ENCODE assay signal across 10 cellular contexts in genomic region chr1:183877321-183877720, GRCh38.
DNase-seq lines count a peak whose midpoint lies in the region; ATAC-seq and TF ChIP-seq lines count a peak whose summit lies in the region.
"Had no signal": no experiment of that assay in that cellular context is flagged by ENCODE, and none has a peak within 500 bp of the region (broad histone marks: within the 10 kb centered on the region; RNA-seq: fewer than 3 reads in every experiment).

No MANE protein-coding gene starts in this region.

- H3K4ac ChIP-seq in IMR-90 (ENCODE audit: low read depth, low read length) (peak overlapping the region; percentile 0; the same call in 1 of the 2 replicates), mesenchymal stem cell (ENCODE audit: low read depth in 1 of 2, low read length in 2 of 2) (no peak overlapping the region)

- peak; percentile 31 for DNase-seq in IMR-90
- DNase-seq in endothelial cell (ENCODE audit: low spot score), result no peak
- no peak for DNase-seq in mesenchymal stem cell
- peak in 42 of 49 donors; percentile 7 to 84 (median 58) for DNase-seq in substantia nigra (lab: John Stamatoyannopoulos, UW)
- DNase-seq in NCI-H2171 (lab: John Stamatoyannopoulos, UW), result no peak
- DNase-seq in GM10248 (ENCODE audit: extremely low spot score), result no peak
- no peak for DNase-seq in activated effector memory CD4-positive, alpha-beta T cell treated with Interleukin-2 at 50 U/mL for 16 hours
- no peak for DNase-seq in CD1c-positive myeloid dendritic cell (ENCODE audit: extremely low spot score)

- H2BK5ac ChIP-seq in IMR-90 (ENCODE audit: low read depth, low read length, poor library complexity, severe bottlenecking) (no peak overlapping the region), mesenchymal stem cell (ENCODE audit: low read depth, low read length, poor library complexity, severe bottlenecking) (no peak overlapping the region)

- peaks cover 79% of the 10 kb centered on the region for H3K4me1 Mint-ChIP-seq in endothelial cell (ENCODE audit: unreplicated experiment)

- H4K8ac ChIP-seq in IMR-90 (ENCODE audit: low read depth in 2 of 2, low read length in 2 of 2) (0 out of 4 replicates have a peak overlapping the region, but pooled peaks have one; percentile 4 to 46), mesenchymal stem cell (ENCODE audit: low read length) (no peak overlapping the region)

- H2BK20ac ChIP-seq in IMR-90 (ENCODE audit: low read depth, low read length), result no peak overlapping the region

- peak overlapping the region; percentile 48 for H3K27ac Mint-ChIP-seq in endothelial cell (ENCODE audit: unreplicated experiment)

- peak overlapping the region; percentile 15; the same call in 1 of the 2 replicates for H2BK120ac ChIP-seq in IMR-90 (ENCODE audit: low read depth, low read length)
- no peak overlapping the region for H2BK120ac ChIP-seq in mesenchymal stem cell (ENCODE audit: low read depth, low read length)

- H3K4me2 ChIP-seq in IMR-90 (ENCODE audit: low read depth, low read length) (peak overlapping the region; percentile 30), mesenchymal stem cell (ENCODE audit: low read length, poor library complexity, severe bottlenecking) (peak overlapping the region; percentile 24)

- H3K36me3 Mint-ChIP-seq in endothelial cell (ENCODE audit: low read depth, unreplicated experiment), result peaks cover 28% of the 10 kb centered on the region

- dilution Hi-C loops in IMR-90 (cut with HindIII; ENCODE audit: low sequenced_read_pairs, unreplicated experiment), result no loop called here

- intact Hi-C loops in IMR-90 (cut with micrococcal nuclease), result no loop called here

- in situ Hi-C loops in IMR-90 (cut with MboI; ENCODE audit: low sequenced_read_pairs), result no loop called here

- H3K4me3 ChIP-seq in IMR-90 (ENCODE audit: insufficient read depth, low read depth, low read length) (peak overlapping the region; percentile 0; the same call in 1 of the 2 replicates), mesenchymal stem cell (ENCODE audit: insufficient read depth in 1 of 2, low read depth in 1 of 2, low read length in 2 of 2) (peak overlapping the region in 1 of 2 experiments; percentile 58)
- H3K4me3 ChIP-seq: cardiac muscle cell had no signal

- H3K14ac ChIP-seq in IMR-90 (replicated peaks; ENCODE audit: low read depth, low read length) (peak overlapping the region; percentile 4; the same call in 1 of the 2 replicates), mesenchymal stem cell (ENCODE audit: low read length in 2 of 2) (no peak overlapping the region)

- no peak overlapping the region for H2AK9ac ChIP-seq in IMR-90 (replicated peaks; ENCODE audit: low read depth, low read length, poor library complexity)

- no peaks in the 10 kb centered on the region; the same call in 1 of the 2 replicates for H4K20me1 ChIP-seq in IMR-90 (ENCODE audit: insufficient read depth, low read length)

- no peak for ATAC-seq in IMR-90 (ENCODE audit: low read depth)

- WGBS in IMR-90 (ENCODE audit: extremely low coverage in 2 of 2, insufficient read length in 1 of 2), 2 experiments, result no CpG with 5 or more reads among the region's 8 CpGs
- WGBS in mesenchymal stem cell, result 94% methylated on average over 7 of the region's 8 CpGs

- H2AK5ac ChIP-seq in IMR-90 (ENCODE audit: low read depth, low read length) (no peak overlapping the region), mesenchymal stem cell (ENCODE audit: low read length, severe bottlenecking) (no peak overlapping the region)

- TF ChIP-seq RAD21 in IMR-90 (IDR thresholded peaks at IDR 0.05; ENCODE audit: low read length), result no peak

- BruUV-seq in IMR-90 (replicated peaks; lab: Mats Ljungman, UMichigan), result no TSS peak

- H3K18ac ChIP-seq in IMR-90 (ENCODE audit: low read depth, low read length) (peak overlapping the region; percentile 3), mesenchymal stem cell (ENCODE audit: low read depth in 1 of 2, low read length in 2 of 2) (peak overlapping the region in 1 of 2 experiments; percentile 59)

- TF ChIP-seq POLR2A in IMR-90 (IDR thresholded peaks at IDR 0.05; ENCODE audit: low read depth, low read length), result no peak

- H3K79me1 ChIP-seq in IMR-90 (ENCODE audit: low read depth in 1 of 2, low read length in 2 of 2) (peaks cover 0 to 3% of the 10 kb centered on the region in 2 experiments; a peak in 1 of 4 replicates), mesenchymal stem cell (replicated peaks; ENCODE audit: low read length, poor library complexity, severe bottlenecking) (peaks cover 2% of the 10 kb centered on the region)

- H3K9ac ChIP-seq in IMR-90 (ENCODE audit: low read depth, low read length) (peak overlapping the region; percentile 6; the same call in 1 of the 2 replicates), mesenchymal stem cell (ENCODE audit: low read length) (peak overlapping the region; percentile 83)

- peaks cover 1% of the 10 kb centered on the region; the same call in 1 of the 2 replicates for H3K36me3 ChIP-seq in IMR-90 (ENCODE audit: control insufficient read depth, insufficient read depth, low read length)
- peaks cover 0 to 19% of the 10 kb centered on the region in 2 experiments for H3K36me3 ChIP-seq in mesenchymal stem cell (ENCODE audit: control insufficient read depth in 1 of 2, insufficient read depth in 2 of 2, low read depth in 1 of 2, low read length in 2 of 2)
- H3K36me3 ChIP-seq: neutrophil had no signal

- peaks cover 9% of the 10 kb centered on the region for H3K27me3 Mint-ChIP-seq in endothelial cell (ENCODE audit: unreplicated experiment)

- CTCF ChIA-PET in IMR-90 (lab: Yijun Ruan, JAX), result no interaction called here
- CTCF ChIA-PET in GM10248 (lab: Yijun Ruan, JAX), result interaction anchor here (0.9 to 1.5 kb wide), 4 partner anchors 12 to 39 kb away, joined by 3 to 4 read pairs (median 4); no protein-coding TSS in a partner anchor

- peak overlapping the region; percentile 8; the same call in 1 of the 2 replicates for H3K23ac ChIP-seq in IMR-90 (ENCODE audit: low read depth, low read length)
- no peak overlapping the region for H3K23ac ChIP-seq in mesenchymal stem cell (ENCODE audit: low read length in 2 of 2)

- H3K9me3 ChIP-seq in IMR-90 (ENCODE audit: control insufficient read depth, insufficient read depth, low read length) (no peaks in the 10 kb centered on the region), mesenchymal stem cell (ENCODE audit: control insufficient read depth, low read length) (no peaks in the 10 kb centered on the region)
- H3K9me3 ChIP-seq: neutrophil had no signal

- H3K9me3 Mint-ChIP-seq in endothelial cell (ENCODE audit: unreplicated experiment), result no peaks in the 10 kb centered on the region

- H4K91ac ChIP-seq in IMR-90 (ENCODE audit: insufficient read depth, low read depth, low read length), result no peak overlapping the region; the same call in 1 of the 2 replicates
- H4K91ac ChIP-seq in mesenchymal stem cell (ENCODE audit: low read length), result no peak overlapping the region

- 0 out of 3 replicates have a peak overlapping the region, but pooled peaks have one; percentile 0 for H2BK15ac ChIP-seq in IMR-90 (ENCODE audit: low read depth, low read length)
- no peak overlapping the region for H2BK15ac ChIP-seq in mesenchymal stem cell (ENCODE audit: low read depth, poor library complexity, severe bottlenecking)

- no peak overlapping the region for H3K4me3 Mint-ChIP-seq in endothelial cell (ENCODE audit: unreplicated experiment)

- H2AFZ ChIP-seq in IMR-90 (replicated peaks; ENCODE audit: low read length, poor library complexity) (peak overlapping the region; percentile 16), mesenchymal stem cell (ENCODE audit: low read depth, low read length) (no peak overlapping the region)

- H3K27me3 ChIP-seq in IMR-90 (ENCODE audit: control insufficient read depth, insufficient read depth, low read length) (no peaks in the 10 kb centered on the region), mesenchymal stem cell (ENCODE audit: control insufficient read depth in 1 of 2, insufficient read depth in 1 of 2, low read length in 2 of 2) (no peaks in the 10 kb centered on the region)
- H3K27me3 ChIP-seq: cardiac muscle cell, neutrophil had no signal

- no peak overlapping the region for H3K27ac ChIP-seq in IMR-90 (ENCODE audit: insufficient read depth, low read length)
- peak overlapping the region; percentile 80 for H3K27ac ChIP-seq in mesenchymal stem cell (ENCODE audit: low read length, poor library complexity, severe bottlenecking)
- H3K27ac ChIP-seq in substantia nigra (ENCODE audit: low read depth, low read length, poor library complexity, severe bottlenecking), result peak overlapping the region; percentile 64
- H3K27ac ChIP-seq: cardiac muscle cell, neutrophil had no signal

- H3K56ac ChIP-seq in IMR-90 (ENCODE audit: extremely low read depth, insufficient read depth, low read length), result peak overlapping the region; percentile 1; the same call in 1 of the 2 replicates

- POLR2A ChIA-PET in IMR-90 (lab: Charles Lee; ENCODE audit: unreplicated experiment) (no interaction called here), GM10248 (lab: Yijun Ruan, JAX) (no interaction called here)

- H4K5ac ChIP-seq in IMR-90 (ENCODE audit: low read depth, low read length), result peak overlapping the region; percentile 57; the same call in 1 of the 2 replicates

- TF ChIP-seq CTCF in IMR-90 (conservative IDR thresholded peaks at IDR 0.05; ENCODE audit: low read depth, low read length), result no peak
- TF ChIP-seq CTCF in endothelial cell (IDR thresholded peaks at IDR 0.05; ENCODE audit: unreplicated experiment), result no peak
- no peak for TF ChIP-seq CTCF in GM10248 (IDR thresholded peaks at IDR 0.05; ENCODE audit: control extremely low read depth, extremely low read depth, low read depth, missing control alignments)

- peaks cover 13% of the 10 kb centered on the region for H3K9me1 ChIP-seq in IMR-90 (ENCODE audit: insufficient read depth, low read length)

- no peak overlapping the region for H2BK12ac ChIP-seq in mesenchymal stem cell (ENCODE audit: low read length in 2 of 2)

- peaks cover 10% of the 10 kb centered on the region for H3K4me1 ChIP-seq in IMR-90 (ENCODE audit: control insufficient read depth, insufficient read depth, low read length)
- peaks cover 15% of the 10 kb centered on the region for H3K4me1 ChIP-seq in mesenchymal stem cell (ENCODE audit: control insufficient read depth, insufficient read depth, low read depth, low read length)

TF ChIP-seq in IMR-90, 13 proteins besides CTCF, POLR2A, EP300 and RAD21 (continues in another document):
- TF ChIP-seq CHD1 (IDR thresholded peaks at IDR 0.05; ENCODE audit: low read depth, low read length) (no peak), RFX5 (IDR thresholded peaks at IDR 0.05; ENCODE audit: low read depth, low read length) (no peak), USF2 (IDR thresholded peaks at IDR 0.05; ENCODE audit: low read depth, low read length) (no peak)

Comparison
In these comparisons a context has a peak if more than half of its experiments do, and no peak if none do; other contexts are left out.
1. DNase-seq: peak in IMR-90 (single experiment) and substantia nigra (42 of 49); none in endothelial cell (single experiment), mesenchymal stem cell (single experiment), NCI-H2171 (single experiment), GM10248 (single experiment), activated effector memory CD4-positive, alpha-beta T cell treated with Interleukin-2 at 50 U/mL for 16 hours (single experiment) and CD1c-positive myeloid dendritic cell (single experiment).